ENCODE assay signal across 2 cellular contexts in genomic region chr6:114075777-114076176, GRCh38.
TF ChIP-seq lines count a peak whose summit lies in the region.

No MANE protein-coding gene starts in this region.

TF ChIP-seq in GM23338, 12 proteins besides CTCF, POLR2A, EP300 and RAD21:
- no peak for TF ChIP-seq REST (IDR thresholded peaks at IDR 0.05; ENCODE audit: unreplicated experiment)
- no peak for TF ChIP-seq ZNF462 (CRISPR knock-in tag; IDR thresholded peaks at IDR 0.05)
- no peak for TF ChIP-seq EZH2phosphoT487 (IDR thresholded peaks at IDR 0.05; ENCODE audit: unreplicated experiment)
- TF ChIP-seq EZH2 (IDR thresholded peaks at IDR 0.05; ENCODE audit: low read depth, unreplicated experiment), result no peak
- TF ChIP-seq CREB1 (CRISPR knock-in tag; IDR thresholded peaks at IDR 0.05; ENCODE audit: low read depth), result no peak
- no peak for TF ChIP-seq POLR2AphosphoS5 (IDR thresholded peaks at IDR 0.05; ENCODE audit: low read depth)
- TF ChIP-seq ETS1 (IDR thresholded peaks at IDR 0.05), result no peak
- TF ChIP-seq JUNB (IDR thresholded peaks at IDR 0.05; ENCODE audit: unreplicated experiment), result no peak
- no peak for TF ChIP-seq STAT1 (IDR thresholded peaks at IDR 0.05; ENCODE audit: unreplicated experiment)
- TF ChIP-seq ZNF331 (CRISPR knock-in tag; IDR thresholded peaks at IDR 0.05; ENCODE audit: low read depth), result no peak
- no peak for TF ChIP-seq NANOG (IDR thresholded peaks at IDR 0.05; ENCODE audit: borderline replicate concordance)
- TF ChIP-seq ZNF114 (CRISPR knock-in tag; IDR thresholded peaks at IDR 0.05), result no peak
TF ChIP-seq in GM23338: peak in this region for 0.

TF ChIP-seq in K562, 482 proteins besides CTCF, POLR2A, EP300 and RAD21 (continued from another document):
- TF ChIP-seq ZNF518B (CRISPR knock-in tag; IDR thresholded peaks at IDR 0.05), result no peak
- no peak for TF ChIP-seq GABPB1 (CRISPR knock-in tag; IDR thresholded peaks at IDR 0.05)
- no peak for TF ChIP-seq HEY1 (CRISPR knock-in tag; IDR thresholded peaks at IDR 0.05; ENCODE audit: borderline replicate concordance)
- TF ChIP-seq ZNF609 (CRISPR knock-in tag; IDR thresholded peaks at IDR 0.05; ENCODE audit: borderline replicate concordance), result no peak
- TF ChIP-seq ZNF655 (CRISPR knock-in tag; IDR thresholded peaks at IDR 0.05), result no peak
- TF ChIP-seq KDM1A (IDR thresholded peaks at IDR 0.05), result no peak
- no peak for TF ChIP-seq CHD7 (IDR thresholded peaks at IDR 0.05; ENCODE audit: low read depth, low read length)
- TF ChIP-seq TSHZ1 (CRISPR knock-in tag; IDR thresholded peaks at IDR 0.05), result no peak
- TF ChIP-seq JUND (IDR thresholded peaks at IDR 0.05; ENCODE audit: borderline replicate concordance, low read depth, low read length), result no peak
- TF ChIP-seq JUND (tag; IDR thresholded peaks at IDR 0.05; ENCODE audit: borderline replicate concordance, low read depth, low read length), result no peak
- TF ChIP-seq ZNF174 (CRISPR knock-in tag; IDR thresholded peaks at IDR 0.05), result no peak
- TF ChIP-seq POU5F1 (IDR thresholded peaks at IDR 0.05; ENCODE audit: borderline replicate concordance, low read depth, low read length, partially characterized antibody), result no peak
- no peak for TF ChIP-seq CGGBP1 (CRISPR knock-in tag; IDR thresholded peaks at IDR 0.05)
- TF ChIP-seq RBBP5 (IDR thresholded peaks at IDR 0.05; ENCODE audit: borderline replicate concordance, insufficient read depth, low read length, poor library complexity, severe bottlenecking), result no peak
- TF ChIP-seq FOXM1 (IDR thresholded peaks at IDR 0.05; ENCODE audit: low read depth), result no peak
- no peak for TF ChIP-seq FOXM1 (CRISPR knock-in tag; IDR thresholded peaks at IDR 0.05; ENCODE audit: low read depth)
- no peak for TF ChIP-seq U2AF1 (optimal IDR thresholded peaks at IDR 0.05; ENCODE audit: low read depth, low read length)
- no peak for TF ChIP-seq ZBTB34 (CRISPR knock-in tag; IDR thresholded peaks at IDR 0.05)
- no peak for TF ChIP-seq ZNF79 (CRISPR knock-in tag; IDR thresholded peaks at IDR 0.05; ENCODE audit: low read depth)
